8 cellular contexts compared by ENCODE assay signal in genomic region chr11:72752088-72752914, GRCh38. TPM values are rescaled to one million over a fixed set of nuclear protein-coding genes. Genes with fewer than 3 reads are reported as not detected.
DNase-seq lines count a peak whose midpoint lies in the region; ATAC-seq and TF ChIP-seq lines count a peak whose summit lies in the region.

Gene ARAP1, minus strand, starts transcription at chr11:72752408. Its CDS starts 25,280 bp downstream, at chr11:72727128.

- no peak within 1 kb of the TSS for H2AFZ ChIP-seq in neuron (ENCODE audit: low read depth, low read length)

- no peaks in the 10 kb centered on the region for H3K27me3 ChIP-seq in foreskin keratinocyte
- no peaks in the 10 kb centered on the region for H3K27me3 ChIP-seq in neuron (ENCODE audit: insufficient read depth, low read length)

- H3K9me3 ChIP-seq in neuron (ENCODE audit: low read length): no peaks in the 10 kb centered on the region

- no peaks in the 10 kb centered on the region for H3K36me3 ChIP-seq in neuron (ENCODE audit: insufficient read depth, low read length)

- H3K4me1 ChIP-seq in foreskin keratinocyte: peaks cover 8% of the 10 kb centered on the region
- no peaks in the 10 kb centered on the region for H3K4me1 ChIP-seq in neuron (ENCODE audit: insufficient read depth, low read length)

- DNase-seq in C1 segment of cervical spinal cord (lab: John Stamatoyannopoulos, UW) (peak in 12 of 14 donors; percentile 43 to 83 (median 56)), HUDEP-2 (lab: John Stamatoyannopoulos, UW; ENCODE audit: unreplicated experiment in 76 of 76) (peak in 61 of 76 experiments; percentile 5 to 79 (median 59)), SHP77 (lab: John Stamatoyannopoulos, UW) (peak; percentile 80 to 82), activated gamma-delta T cell (lab: John Stamatoyannopoulos, UW) (peak; percentile 80), foreskin keratinocyte (peak; percentile 42 to 81), stromal cell of bone marrow (ENCODE audit: low read depth) (peak; percentile 38)

- peak within 1 kb of the TSS; percentile 40 for H3K4me3 ChIP-seq in neuron (ENCODE audit: low read length)

- no peak within 1 kb of the TSS for H3K27ac ChIP-seq in foreskin keratinocyte

- peak; percentile 23 for TF ChIP-seq CTCF in foreskin keratinocyte (conservative IDR thresholded peaks at IDR 0.05)

- peak; percentile 78 for ATAC-seq in GM19351 (IDR thresholded peaks at IDR 0.05; ENCODE audit: unreplicated experiment)
- ATAC-seq in foreskin keratinocyte: peak; percentile 70

RNA-seq across cellular contexts. Expression of gene ARAP1, which starts in this region (rescaled TPM):
- total RNA-seq in foreskin keratinocyte: 50.2 and 51.8 TPM in 2 replicates
- 38.5 and 40.3 TPM in 2 replicates for polyA plus RNA-seq in foreskin keratinocyte
